ENCODE assay signal across 14 cellular contexts in genomic region chr11:28835790-28836189, GRCh38.
DNase-seq lines count a peak whose midpoint lies in the region; ATAC-seq and TF ChIP-seq lines count a peak whose summit lies in the region.
"Had no signal": no experiment of that assay in that cellular context is flagged by ENCODE, and none has a peak within 500 bp of the region (broad histone marks: within the 10 kb centered on the region; RNA-seq: fewer than 3 reads in every experiment).

No MANE protein-coding gene starts in this region.

- peaks cover 3% of the 10 kb centered on the region; the same call in 1 of the 2 replicates for H3K9me3 ChIP-seq in MG63
- H3K9me3 ChIP-seq in lower lobe of right lung, result no peaks in the 10 kb centered on the region
- H3K9me3 ChIP-seq: right atrium auricular region had no signal

- H3K4me3 Mint-ChIP-seq in chondrocyte (ENCODE audit: unreplicated experiment), result no peak overlapping the region
- H3K4me3 Mint-ChIP-seq: activated CD4-positive, alpha-beta memory T cell treated with anti-CD3 and anti-CD28 coated beads for 36 hours; stimulated activated naive CD8-positive, alpha-beta T cell treated with anti-CD3 and anti-CD28 coated beads, Interleukin-15, amount 100 ng/mL, for 72 hours had no signal

- H3K27ac ChIP-seq in lower lobe of right lung, result no peak overlapping the region
- H3K27ac ChIP-seq: right atrium auricular region had no signal

- H3K36me3 Mint-ChIP-seq in chondrocyte (ENCODE audit: low read depth), result no peaks in the 10 kb centered on the region
- H3K36me3 Mint-ChIP-seq: activated CD4-positive, alpha-beta memory T cell treated with anti-CD3 and anti-CD28 coated beads for 36 hours had no signal

- TF ChIP-seq CTCF in chondrocyte (IDR thresholded peaks at IDR 0.05) (no peak), lower lobe of right lung (IDR thresholded peaks at IDR 0.05) (no peak)

- H3K27me3 ChIP-seq in MG63, result no peaks in the 10 kb centered on the region
- H3K27me3 ChIP-seq in lower lobe of right lung (ENCODE audit: low read depth), result no peaks in the 10 kb centered on the region
- H3K27me3 ChIP-seq: right atrium auricular region had no signal

- H3K36me3 ChIP-seq in MG63 (peaks cover 11% of the 10 kb centered on the region), lower lobe of right lung (no peaks in the 10 kb centered on the region)
- H3K36me3 ChIP-seq: right atrium auricular region had no signal

- peaks cover 9% of the 10 kb centered on the region for H3K9me3 Mint-ChIP-seq in chondrocyte (ENCODE audit: low read depth)

- H3K4me3 ChIP-seq in MG63 (no peak overlapping the region), lower lobe of right lung (no peak overlapping the region)
- H3K4me3 ChIP-seq: right atrium auricular region had no signal

- no peaks in the 10 kb centered on the region for H3K27me3 Mint-ChIP-seq in chondrocyte (ENCODE audit: low read depth)
- H3K27me3 Mint-ChIP-seq: activated CD4-positive, alpha-beta memory T cell treated with anti-CD3 and anti-CD28 coated beads for 36 hours; stimulated activated naive CD8-positive, alpha-beta T cell treated with anti-CD3 and anti-CD28 coated beads, Interleukin-15, amount 100 ng/mL, for 72 hours had no signal

- peaks cover 59% of the 10 kb centered on the region for H3K4me1 Mint-ChIP-seq in chondrocyte (ENCODE audit: low read depth)
- H3K4me1 Mint-ChIP-seq: stimulated activated naive CD8-positive, alpha-beta T cell treated with anti-CD3 and anti-CD28 coated beads, Interleukin-15, amount 100 ng/mL, for 72 hours had no signal

- H3K4me1 ChIP-seq in lower lobe of right lung, result no peaks in the 10 kb centered on the region
- H3K4me1 ChIP-seq: right atrium auricular region had no signal

- peak overlapping the region; percentile 86 for H3K27ac Mint-ChIP-seq in chondrocyte (ENCODE audit: unreplicated experiment)
- H3K27ac Mint-ChIP-seq: activated CD4-positive, alpha-beta memory T cell treated with anti-CD3 and anti-CD28 coated beads for 36 hours; stimulated activated naive CD8-positive, alpha-beta T cell treated with anti-CD3 and anti-CD28 coated beads, Interleukin-15, amount 100 ng/mL, for 72 hours had no signal

- intact Hi-C loops in lower lobe of right lung (cut with DNase I), result no loop called here

- ATAC-seq in GM21619 (IDR thresholded peaks at IDR 0.05; ENCODE audit: unreplicated experiment) (no peak), lower lobe of right lung (no peak)
- ATAC-seq: stimulated activated naive CD8-positive, alpha-beta T cell treated with anti-CD3 and anti-CD28 coated beads, Interleukin-15, amount 100 ng/mL, for 72 hours had no signal

- DNase-seq in Daoy (ENCODE audit: low read depth), result peak; percentile 76
- peak; percentile 55 for DNase-seq in MG63
- DNase-seq in chondrocyte (ENCODE audit: low spot score), result no peak
- peak; percentile 33 for DNase-seq in myocyte (ENCODE audit: low read depth)
- DNase-seq in NCI-H2171 (lab: John Stamatoyannopoulos, UW), result no peak
- no peak for DNase-seq in lower lobe of right lung
- DNase-seq in NCI-H187 (lab: John Stamatoyannopoulos, UW), result no peak
- DNase-seq: activated CD4-positive, alpha-beta memory T cell treated with anti-CD3 and anti-CD28 coated beads for 36 hours; activated effector memory CD4-positive, alpha-beta T cell treated with anti-CD3 and anti-CD28 coated beads, Interleukin-2, amount 50 U/mL, for 16 hours; caudate nucleus; MM.1S; stimulated activated naive CD8-positive, alpha-beta T cell treated with anti-CD3 and anti-CD28 coated beads, Interleukin-15, amount 100 ng/mL, for 72 hours had no signal

Comparison
In these comparisons a context has a peak if more than half of its experiments do, and no peak if none do; other contexts are left out.
1. DNase-seq: peak in Daoy (single experiment), MG63 (single experiment) and myocyte (single experiment); none in chondrocyte (single experiment), NCI-H2171 (single experiment), lower lobe of right lung (single experiment) and NCI-H187 (0 of 2).